In genomic region chr1:22080184-22080583, GRCh38 we compare ENCODE assay signal across 2 cellular contexts.
TF ChIP-seq lines count a peak whose summit lies in the region.

No MANE protein-coding gene starts in this region.

TF ChIP-seq in SK-N-SH treated with all-trans-retinoic acid at 6 μM for 48 hours, 23 proteins besides CTCF, POLR2A, EP300 and RAD21:
- TF ChIP-seq CREB5 (CRISPR knock-in tag; IDR thresholded peaks at IDR 0.05; ENCODE audit: low read depth) (no peak), TCF4 (CRISPR knock-in tag; IDR thresholded peaks at IDR 0.05; ENCODE audit: borderline replicate concordance) (no peak), ZNF70 (CRISPR knock-in tag; IDR thresholded peaks at IDR 0.05) (no peak), RARB (CRISPR knock-in tag; IDR thresholded peaks at IDR 0.05) (no peak), ISL1 (CRISPR knock-in tag; IDR thresholded peaks at IDR 0.05) (no peak), TOX (CRISPR knock-in tag; IDR thresholded peaks at IDR 0.05; ENCODE audit: borderline replicate concordance) (no peak), PATZ1 (CRISPR knock-in tag; IDR thresholded peaks at IDR 0.05; ENCODE audit: borderline replicate concordance) (no peak), SNAI2 (CRISPR knock-in tag; IDR thresholded peaks at IDR 0.05) (no peak), POU6F1 (CRISPR knock-in tag; IDR thresholded peaks at IDR 0.05; ENCODE audit: borderline replicate concordance, low read depth) (no peak), ZFP30 (CRISPR knock-in tag; IDR thresholded peaks at IDR 0.05) (no peak), ESRRG (CRISPR knock-in tag; IDR thresholded peaks at IDR 0.05) (no peak), ZNF8 (CRISPR knock-in tag; IDR thresholded peaks at IDR 0.05) (no peak), GLIS3 (CRISPR knock-in tag; IDR thresholded peaks at IDR 0.05) (no peak), CSRNP3 (CRISPR knock-in tag; IDR thresholded peaks at IDR 0.05) (no peak), ZNF565 (CRISPR knock-in tag; conservative IDR thresholded peaks at IDR 0.05; ENCODE audit: low read depth) (no peak), PPARA (CRISPR knock-in tag; IDR thresholded peaks at IDR 0.05; ENCODE audit: borderline replicate concordance) (no peak), CSDC2 (CRISPR knock-in tag; IDR thresholded peaks at IDR 0.05) (no peak), TSHZ2 (CRISPR knock-in tag; IDR thresholded peaks at IDR 0.05) (no peak), OSR1 (CRISPR knock-in tag; IDR thresholded peaks at IDR 0.05) (no peak)

TF ChIP-seq in HepG2, 621 proteins besides CTCF, POLR2A, EP300 and RAD21:
- TF ChIP-seq MAFG (CRISPR knock-in tag; IDR thresholded peaks at IDR 0.05) (no peak), ZIK1 (CRISPR knock-in tag; IDR thresholded peaks at IDR 0.05; ENCODE audit: borderline replicate concordance, low read depth) (no peak), EZH2 (conservative IDR thresholded peaks at IDR 0.05; ENCODE audit: low read depth, low read length) (no peak), ZNF24 (IDR thresholded peaks at IDR 0.05) (no peak), CHCHD3 (CRISPR knock-in tag; IDR thresholded peaks at IDR 0.05) (no peak), ARHGAP35 (CRISPR knock-in tag; IDR thresholded peaks at IDR 0.05; ENCODE audit: borderline replicate concordance) (no peak), KDM2A (CRISPR knock-in tag; IDR thresholded peaks at IDR 0.05; ENCODE audit: borderline replicate concordance, low read depth) (no peak)
